Comparison of ENCODE assay signal across 2 cellular contexts in genomic region chr3:141056716-141057115, GRCh38.
TF ChIP-seq lines count a peak whose summit lies in the region.

No MANE protein-coding gene starts in this region.

TF ChIP-seq in HEK293, 187 proteins besides CTCF, POLR2A, EP300 and RAD21 (continued from another document):
- TF ChIP-seq ZNF692 (tag by site-specific recombination; IDR thresholded peaks at IDR 0.05), result no peak
- TF ChIP-seq RBAK (tag by site-specific recombination; IDR thresholded peaks at IDR 0.05), result no peak
- peak; percentile 74 for TF ChIP-seq ZFHX2 (tag by site-specific recombination; conservative IDR thresholded peaks at IDR 0.05)
- peak; percentile 46; the same call in 1 of the 2 replicates for TF ChIP-seq ZBTB17 (tag by site-specific recombination; IDR thresholded peaks at IDR 0.05)
- peak; percentile 24; the same call in 1 of the 2 replicates for TF ChIP-seq EGR2 (tag by site-specific recombination; IDR thresholded peaks at IDR 0.05; ENCODE audit: low read depth)
- no peak for TF ChIP-seq ZNF514 (tag by site-specific recombination; IDR thresholded peaks at IDR 0.05)
- no peak for TF ChIP-seq ZNF24 (tag by site-specific recombination; IDR thresholded peaks at IDR 0.05)
TF ChIP-seq in HEK293: peak in this region for 3.

TF ChIP-seq in neural cell, 6 proteins besides CTCF, POLR2A, EP300 and RAD21 (continued from another document):
- peak; percentile 30 for TF ChIP-seq REST (IDR thresholded peaks at IDR 0.05; ENCODE audit: borderline replicate concordance)
